Comparison of ENCODE assay signal across 9 cellular contexts in the genomic region with DNA sequence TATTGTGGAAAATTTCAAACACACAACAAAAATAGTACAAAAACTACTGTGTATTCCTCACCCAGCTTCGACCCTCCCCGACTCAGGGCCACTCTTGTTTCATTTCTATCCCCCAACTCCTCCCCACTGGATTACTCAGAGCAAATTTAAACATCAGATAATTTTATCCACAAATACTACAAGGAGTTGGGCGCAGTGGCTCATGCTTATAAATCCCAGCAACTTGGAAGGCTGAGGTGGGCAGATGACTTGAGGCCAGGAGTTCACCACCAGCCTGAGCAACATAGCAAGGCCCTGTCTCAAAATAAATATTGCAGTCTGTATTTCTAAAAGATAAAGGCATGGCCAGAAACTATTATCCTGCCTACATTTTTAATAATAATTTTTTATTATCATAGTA. TPM values are rescaled to one million over a fixed set of nuclear protein-coding genes. Genes with fewer than 3 reads are reported as not detected.
DNase-seq lines count a peak whose midpoint lies in the region; ATAC-seq and TF ChIP-seq lines count a peak whose summit lies in the region.
"Had no signal": no experiment of that assay in that cellular context is flagged by ENCODE, and none has a peak within 500 bp of the region (broad histone marks: within the 10 kb centered on the region; RNA-seq: fewer than 3 reads in every experiment).

No MANE protein-coding gene starts in this region.

- H3K36me3 ChIP-seq in BLaER1 treated with 17β-estradiol and CSF1 and Interleukin-3, amounts not matched to agents 10 nM and 100 nM: peaks cover 0 to 7% (median 0%) of the 10 kb centered on the region in 11 experiments; a peak in 2 of 22 replicates
- peaks cover 9% of the 10 kb centered on the region for H3K36me3 ChIP-seq in OCI-LY3 (replicated peaks; ENCODE audit: low read depth, low read length)
- H3K36me3 ChIP-seq in esophagus muscularis mucosa: no peaks in the 10 kb centered on the region
- no peaks in the 10 kb centered on the region for H3K36me3 ChIP-seq in parathyroid adenoma (ENCODE audit: control insufficient read depth, insufficient read depth, low read length)

- intact Hi-C loops in esophagus muscularis mucosa (cut with DNase I): no loop called here

- no peak for TF ChIP-seq EP300 in esophagus muscularis mucosa (IDR thresholded peaks at IDR 0.05)

- H3K4me3 ChIP-seq in BLaER1 treated with 17β-estradiol and CSF1 and Interleukin-3, amounts not matched to agents 10 nM and 100 nM: peak overlapping the region in 3 of 10 experiments; percentile 4 to 47 (median 16); a peak in 6 of 20 replicates
- H3K4me3 ChIP-seq in OCI-LY3 (ENCODE audit: low read length): no peak overlapping the region
- peak overlapping the region in 1 of 4 donors; percentile 1 for H3K4me3 ChIP-seq in esophagus muscularis mucosa
- no peak overlapping the region for H3K4me3 ChIP-seq in parathyroid adenoma (ENCODE audit: low read depth, low read length)

- WGBS in esophagus muscularis mucosa: 59% methylated on average over 3 of the region's 3 CpGs

- H3K9ac ChIP-seq in BLaER1 treated with 17β-estradiol and CSF1 and Interleukin-3, amounts not matched to agents 10 nM and 100 nM: peak overlapping the region; percentile 54 to 81 (median 64); a peak in 18 of 22 replicates
- no peak overlapping the region for H3K9ac ChIP-seq in OCI-LY3 (ENCODE audit: low read length)
- no peak overlapping the region for H3K9ac ChIP-seq in parathyroid adenoma

- TF ChIP-seq CTCF in OCI-LY3 (IDR thresholded peaks at IDR 0.05; ENCODE audit: low read depth, low read length) (no peak), esophagus muscularis mucosa (IDR thresholded peaks at IDR 0.05) (no peak), parathyroid adenoma (IDR thresholded peaks at IDR 0.05) (no peak)

- peak overlapping the region; percentile 71 to 94 (median 82) for H3K27ac ChIP-seq in BLaER1 treated with 17β-estradiol and CSF1 and Interleukin-3, amounts not matched to agents 10 nM and 100 nM
- no peak overlapping the region for H3K27ac ChIP-seq in OCI-LY3 (ENCODE audit: low read length)
- H3K27ac ChIP-seq in esophagus muscularis mucosa (replicated peaks in 1 of 4): peak overlapping the region; percentile 69 to 79 (median 76)
- peak overlapping the region; percentile 72 for H3K27ac ChIP-seq in parathyroid adenoma

- H3K4me1 ChIP-seq in BLaER1 treated with 17β-estradiol and CSF1 and Interleukin-3, amounts not matched to agents 10 nM and 100 nM: peaks cover 58 to 79% (median 67%) of the 10 kb centered on the region in 10 experiments
- H3K4me1 ChIP-seq in OCI-LY3 (ENCODE audit: low read length): peaks cover 47% of the 10 kb centered on the region
- H3K4me1 ChIP-seq in esophagus muscularis mucosa: peaks cover 20 to 34% (median 27%) of the 10 kb centered on the region in 4 donors
- H3K4me1 ChIP-seq in parathyroid adenoma: no peaks in the 10 kb centered on the region

- H4K20me1 ChIP-seq in BLaER1 treated with 17β-estradiol and CSF1 and Interleukin-3, amounts not matched to agents 10 nM and 100 nM: no peaks in the 10 kb centered on the region
- H4K20me1 ChIP-seq in OCI-LY3 (ENCODE audit: insufficient read depth, low read length): no peaks in the 10 kb centered on the region

- peaks cover 0 to 11% (median 8%) of the 10 kb centered on the region in 11 experiments; a peak in 20 of 22 replicates for H3K9me3 ChIP-seq in BLaER1 treated with 17β-estradiol and CSF1 and Interleukin-3, amounts not matched to agents 10 nM and 100 nM (replicated peaks in 1 of 11)
- H3K9me3 ChIP-seq in OCI-LY3 (ENCODE audit: insufficient read depth, low read length): peaks cover 7% of the 10 kb centered on the region; the same call in 1 of the 2 replicates
- H3K9me3 ChIP-seq in esophagus muscularis mucosa: peaks cover 0 to 8% (median 6%) of the 10 kb centered on the region in 4 donors
- H3K9me3 ChIP-seq in parathyroid adenoma (ENCODE audit: control insufficient read depth, low read length): no peaks in the 10 kb centered on the region

- peaks cover 0 to 9% (median 0%) of the 10 kb centered on the region in 11 experiments; a peak in 3 of 22 replicates for H3K27me3 ChIP-seq in BLaER1 treated with 17β-estradiol and CSF1 and Interleukin-3, amounts not matched to agents 10 nM and 100 nM
- H3K27me3 ChIP-seq in OCI-LY3 (ENCODE audit: low read depth, low read length) (peaks cover 19% of the 10 kb centered on the region), esophagus muscularis mucosa (no peaks in the 10 kb centered on the region), parathyroid adenoma (ENCODE audit: control insufficient read depth, insufficient read depth, low read length) (no peaks in the 10 kb centered on the region)

- ATAC-seq in GM18519 (IDR thresholded peaks at IDR 0.05; ENCODE audit: low FRiP score, unreplicated experiment) (no peak), HG03571 (IDR thresholded peaks at IDR 0.05; ENCODE audit: unreplicated experiment) (no peak), GM18907 (IDR thresholded peaks at IDR 0.05; ENCODE audit: unreplicated experiment) (no peak)

- H3K79me2 ChIP-seq in OCI-LY3 (ENCODE audit: low read length) (no peaks in the 10 kb centered on the region), parathyroid adenoma (no peaks in the 10 kb centered on the region)

- DNase-seq in esophagus muscularis mucosa (ENCODE audit: extremely low spot score): no peak
- no peak for DNase-seq in HuH-7.5 (ENCODE audit: low spot score)
- DNase-seq: CD4-positive, alpha-beta T cell had no signal

- H3K4me2 ChIP-seq in BLaER1 treated with 17β-estradiol and CSF1 and Interleukin-3, amounts not matched to agents 10 nM and 100 nM: peak overlapping the region; percentile 79 to 98 (median 91)
- H3K4me2 ChIP-seq in OCI-LY3 (ENCODE audit: low read length) (peak overlapping the region; percentile 58), parathyroid adenoma (ENCODE audit: low read length) (no peak overlapping the region)

- TF ChIP-seq POLR2A in esophagus muscularis mucosa (IDR thresholded peaks at IDR 0.05; ENCODE audit: low read depth): no peak

- H2AFZ ChIP-seq in OCI-LY3 (ENCODE audit: low read depth, low read length) (no peak overlapping the region), parathyroid adenoma (no peak overlapping the region)

RNA-seq across cellular contexts. Expression of a gene that starts 39.9 kb away (rescaled TPM):
- 10 to 100 TPM; 19.1 to 87.5 (median 45.3) TPM for total RNA-seq in esophagus muscularis mucosa

Comparison
In these comparisons a context has a peak if more than half of its experiments do, and no peak if none do; other contexts are left out.
1. H3K9ac ChIP-seq: peak in BLaER1 treated with 17β-estradiol and CSF1 and Interleukin-3, amounts not matched to agents 10 nM and 100 nM (11 of 11); none in OCI-LY3 (single experiment) and parathyroid adenoma (single experiment).